In the genomic region with DNA sequence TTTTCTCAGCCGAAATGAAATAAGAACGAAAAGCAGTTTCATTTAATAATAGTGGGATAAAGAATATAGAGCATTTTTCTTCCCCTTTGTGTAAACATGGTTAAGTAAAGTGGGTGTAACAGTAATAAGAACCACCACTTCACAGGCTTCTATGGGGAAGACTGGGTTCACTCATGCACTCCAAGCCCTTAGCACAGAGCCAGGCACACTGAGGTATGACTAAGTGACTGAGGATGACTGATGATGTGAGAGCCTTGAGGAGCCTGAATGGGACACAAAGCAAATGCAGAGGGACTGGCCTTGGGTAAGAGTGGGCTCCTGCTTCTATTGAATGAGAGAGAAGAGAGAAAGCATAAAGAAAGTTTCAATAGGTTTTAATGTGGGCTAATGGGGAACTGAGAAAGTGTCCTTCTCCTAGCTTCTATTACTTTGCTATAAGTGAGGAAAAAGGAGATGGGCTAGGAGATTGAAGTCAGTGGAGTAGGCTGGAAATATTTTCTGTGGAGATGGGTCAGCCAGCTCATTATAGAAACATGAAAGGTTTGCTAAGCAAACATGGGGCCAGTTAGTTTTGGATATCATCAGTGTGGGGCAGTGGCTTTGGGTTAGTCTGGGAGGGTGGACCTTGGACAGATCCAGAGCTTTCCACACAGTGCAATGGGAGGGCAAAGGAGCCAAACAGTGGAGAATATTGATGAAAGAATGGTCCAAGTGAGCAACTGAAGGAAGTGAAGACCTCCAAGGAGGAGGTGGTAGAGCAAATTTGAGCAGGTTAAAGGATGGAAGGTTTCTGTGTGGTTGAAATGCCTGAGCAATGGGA, we compare ENCODE assay signal across 35 cellular contexts. TPM values are rescaled to one million over a fixed set of nuclear protein-coding genes. Genes with fewer than 3 reads are reported as not detected.
"Had no signal": no experiment of that assay in that cellular context is flagged by ENCODE, and none has a peak within 500 bp of the region (broad histone marks: within the 10 kb centered on the region; RNA-seq: fewer than 3 reads in every experiment).

No MANE protein-coding gene starts in this region.

- ATAC-seq: activated CD4-positive, alpha-beta T cell treated with anti-CD3 and anti-CD28 coated beads for 36 hours; activated CD8-positive, alpha-beta T cell treated with anti-CD3 and anti-CD28 coated beads, Interleukin-2, amount 10 ng/mL, durations not matched to agents 7 days and 5 days; activated T-cell treated with anti-CD3 and anti-CD28 coated beads, Interleukin-2, amount 50 U/mL, for 72 hours; heart right ventricle; left ventricle myocardium superior; sciatic nerve had no signal

- DNase-seq: activated CD4-positive, alpha-beta T cell treated with anti-CD3 and anti-CD28 coated beads for 36 hours; activated CD4-positive, CD25-positive, alpha-beta regulatory T cell; activated CD8-positive, alpha-beta memory T cell treated with anti-CD3 and anti-CD28 coated beads, Interleukin-2, amount 10 ng/mL, durations not matched to agents 7 days and 5 days; activated CD8-positive, alpha-beta T cell treated with anti-CD3 and anti-CD28 coated beads, Interleukin-2, amount 10 ng/mL, durations not matched to agents 7 days and 5 days; activated effector memory CD4-positive, alpha-beta T cell treated with Interleukin-2 at 50 U/mL for 16 hours; activated naive CD4-positive, alpha-beta T cell treated with Interleukin-2 at 50 U/mL for 16 hours; activated T-cell treated with anti-CD3 and anti-CD28 coated beads, Interleukin-2, amount 50 U/mL, for 72 hours; anterior cingulate cortex; effector CD4-positive, alpha-beta T cell; esophagus squamous epithelium; foreskin melanocyte; heart right ventricle; kidney glomerular epithelial cell; left ventricle myocardium superior; mammary epithelial cell; nephron progenitor cell; ovary; stimulated activated CD4-positive, alpha-beta T cell treated with anti-CD3 and anti-CD28 coated beads, Interleukin-12 subunit alpha, Interleukin-12 subunit beta, amount 100 ng/mL, for 4 hours; stimulated activated CD4-positive, alpha-beta T cell treated with anti-CD3 and anti-CD28 coated beads, Interleukin-4, amount 100 ng/mL, for 1 hour; uterus had no signal

- H3K4me1 Mint-ChIP-seq: central memory CD8-positive, alpha-beta T cell; nephron progenitor cell had no signal

- H3K4me3 Mint-ChIP-seq: activated CD4-positive, alpha-beta T cell treated with anti-CD3 and anti-CD28 coated beads for 36 hours; activated CD8-positive, alpha-beta memory T cell treated with anti-CD3 and anti-CD28 coated beads, Interleukin-2, amount 10 ng/mL, durations not matched to agents 7 days and 5 days; activated CD8-positive, alpha-beta T cell treated with anti-CD3 and anti-CD28 coated beads, Interleukin-2, amount 10 ng/mL, durations not matched to agents 7 days and 5 days; activated naive CD8-positive, alpha-beta T cell; activated T-cell treated with anti-CD3 and anti-CD28 coated beads, Interleukin-2, amount 50 U/mL, for 72 hours; central memory CD8-positive, alpha-beta T cell; dendritic cell treated with granulocyte-macrophage colony-stimulating factor and Interleukin-4, amounts not matched to agents 40 ng/mL and 50 ng/mL, for 4 days; nephron progenitor cell; stimulated activated naive CD8-positive, alpha-beta T cell treated with anti-CD3 and anti-CD28 coated beads, Interleukin-15, Interleukin-2, amounts not matched to agents 100 ng/mL and 50 ng/mL, for 24 hours; type B pancreatic cell had no signal

- FAIRE-seq: bronchial epithelial cell had no signal

- H3K9me3 Mint-ChIP-seq: activated T-cell treated with anti-CD3 and anti-CD28 coated beads, Interleukin-2, amount 50 U/mL, for 72 hours; central memory CD8-positive, alpha-beta T cell; dendritic cell treated with granulocyte-macrophage colony-stimulating factor and Interleukin-4, amounts not matched to agents 40 ng/mL and 50 ng/mL, for 4 days; nephron progenitor cell; stimulated activated naive CD8-positive, alpha-beta T cell treated with anti-CD3 and anti-CD28 coated beads, Interleukin-15, Interleukin-2, amounts not matched to agents 100 ng/mL and 50 ng/mL, for 24 hours; type B pancreatic cell had no signal

- H3K36me3 Mint-ChIP-seq: activated naive CD8-positive, alpha-beta T cell; type B pancreatic cell had no signal

- H3K27me3 Mint-ChIP-seq: activated naive CD8-positive, alpha-beta T cell had no signal

- H3K27ac Mint-ChIP-seq: activated CD4-positive, alpha-beta T cell treated with anti-CD3 and anti-CD28 coated beads for 36 hours; activated CD8-positive, alpha-beta memory T cell treated with anti-CD3 and anti-CD28 coated beads, Interleukin-2, amount 10 ng/mL, durations not matched to agents 7 days and 5 days; activated CD8-positive, alpha-beta T cell treated with anti-CD3 and anti-CD28 coated beads, Interleukin-2, amount 10 ng/mL, durations not matched to agents 7 days and 5 days; activated naive CD8-positive, alpha-beta T cell; activated T-cell treated with anti-CD3 and anti-CD28 coated beads, Interleukin-2, amount 50 U/mL, for 72 hours; dendritic cell treated with granulocyte-macrophage colony-stimulating factor and Interleukin-4, amounts not matched to agents 40 ng/mL and 50 ng/mL, for 4 days; nephron progenitor cell; progenitor cell of endocrine pancreas; stimulated activated naive CD8-positive, alpha-beta T cell treated with anti-CD3 and anti-CD28 coated beads, Interleukin-15, Interleukin-2, amounts not matched to agents 100 ng/mL and 50 ng/mL, for 24 hours; type B pancreatic cell had no signal

RNA-seq across cellular contexts. Expression of a gene that starts 20.6 kb away (rescaled TPM):
- total RNA-seq: activated CD4-positive, alpha-beta T cell treated with anti-CD3 and anti-CD28 coated beads for 36 hours; activated CD8-positive, alpha-beta memory T cell treated with anti-CD3 and anti-CD28 coated beads, Interleukin-2, amount 10 ng/mL, durations not matched to agents 7 days and 5 days; activated CD8-positive, alpha-beta T cell treated with anti-CD3 and anti-CD28 coated beads, Interleukin-2, amount 10 ng/mL, durations not matched to agents 7 days and 5 days; activated T-cell treated with anti-CD3 and anti-CD28 coated beads, Interleukin-2, amount 50 U/mL, for 72 hours; bronchial epithelial cell; glomerular endothelial cell; heart right ventricle; left ventricle myocardium superior; mammary epithelial cell; mucosa of gallbladder; ovary; progenitor cell of endocrine pancreas; renal cortical epithelial cell; sciatic nerve; subcutaneous adipose tissue; T-helper 2 cell treated with Interferon-gamma antibody and Interleukin-4, amounts not matched to agents 100 ng/mL and 5 ng/mL, for 36 hours; thoracic aorta; uterus had no signal
- polyA plus RNA-seq: adipose tissue, heart right ventricle, ovary had no signal

RNA-seq across cellular contexts. Expression of a gene that starts 29.4 kb away (rescaled TPM):
- total RNA-seq: activated CD4-positive, alpha-beta T cell treated with anti-CD3 and anti-CD28 coated beads for 36 hours; activated CD8-positive, alpha-beta memory T cell treated with anti-CD3 and anti-CD28 coated beads, Interleukin-2, amount 10 ng/mL, durations not matched to agents 7 days and 5 days; activated CD8-positive, alpha-beta T cell treated with anti-CD3 and anti-CD28 coated beads, Interleukin-2, amount 10 ng/mL, durations not matched to agents 7 days and 5 days; activated T-cell treated with anti-CD3 and anti-CD28 coated beads, Interleukin-2, amount 50 U/mL, for 72 hours; glomerular endothelial cell; heart right ventricle; left ventricle myocardium superior; mucosa of gallbladder; ovary; progenitor cell of endocrine pancreas; renal cortical epithelial cell; sciatic nerve; subcutaneous adipose tissue; T-helper 2 cell treated with Interferon-gamma antibody and Interleukin-4, amounts not matched to agents 100 ng/mL and 5 ng/mL, for 36 hours; thoracic aorta; uterus had no signal
- polyA plus RNA-seq: heart right ventricle, ovary had no signal

RNA-seq across cellular contexts. Expression of a gene that starts 35.7 kb away (rescaled TPM):
- total RNA-seq: activated CD4-positive, alpha-beta T cell treated with anti-CD3 and anti-CD28 coated beads for 36 hours; activated CD8-positive, alpha-beta memory T cell treated with anti-CD3 and anti-CD28 coated beads, Interleukin-2, amount 10 ng/mL, durations not matched to agents 7 days and 5 days; activated CD8-positive, alpha-beta T cell treated with anti-CD3 and anti-CD28 coated beads, Interleukin-2, amount 10 ng/mL, durations not matched to agents 7 days and 5 days; activated T-cell treated with anti-CD3 and anti-CD28 coated beads, Interleukin-2, amount 50 U/mL, for 72 hours; bronchial epithelial cell; glomerular endothelial cell; heart right ventricle; left ventricle myocardium superior; mammary epithelial cell; mucosa of gallbladder; ovary; progenitor cell of endocrine pancreas; renal cortical epithelial cell; sciatic nerve; subcutaneous adipose tissue; T-helper 2 cell treated with Interferon-gamma antibody and Interleukin-4, amounts not matched to agents 100 ng/mL and 5 ng/mL, for 36 hours; thoracic aorta; uterus had no signal
- polyA plus RNA-seq: adipose tissue, heart right ventricle, ovary had no signal

RNA-seq across cellular contexts. Expression of a gene that starts 39.0 kb away (rescaled TPM):
- total RNA-seq: glomerular endothelial cell, progenitor cell of endocrine pancreas, renal cortical epithelial cell had no signal
